ENCODE assay signal across 18 cellular contexts in the genomic region with DNA sequence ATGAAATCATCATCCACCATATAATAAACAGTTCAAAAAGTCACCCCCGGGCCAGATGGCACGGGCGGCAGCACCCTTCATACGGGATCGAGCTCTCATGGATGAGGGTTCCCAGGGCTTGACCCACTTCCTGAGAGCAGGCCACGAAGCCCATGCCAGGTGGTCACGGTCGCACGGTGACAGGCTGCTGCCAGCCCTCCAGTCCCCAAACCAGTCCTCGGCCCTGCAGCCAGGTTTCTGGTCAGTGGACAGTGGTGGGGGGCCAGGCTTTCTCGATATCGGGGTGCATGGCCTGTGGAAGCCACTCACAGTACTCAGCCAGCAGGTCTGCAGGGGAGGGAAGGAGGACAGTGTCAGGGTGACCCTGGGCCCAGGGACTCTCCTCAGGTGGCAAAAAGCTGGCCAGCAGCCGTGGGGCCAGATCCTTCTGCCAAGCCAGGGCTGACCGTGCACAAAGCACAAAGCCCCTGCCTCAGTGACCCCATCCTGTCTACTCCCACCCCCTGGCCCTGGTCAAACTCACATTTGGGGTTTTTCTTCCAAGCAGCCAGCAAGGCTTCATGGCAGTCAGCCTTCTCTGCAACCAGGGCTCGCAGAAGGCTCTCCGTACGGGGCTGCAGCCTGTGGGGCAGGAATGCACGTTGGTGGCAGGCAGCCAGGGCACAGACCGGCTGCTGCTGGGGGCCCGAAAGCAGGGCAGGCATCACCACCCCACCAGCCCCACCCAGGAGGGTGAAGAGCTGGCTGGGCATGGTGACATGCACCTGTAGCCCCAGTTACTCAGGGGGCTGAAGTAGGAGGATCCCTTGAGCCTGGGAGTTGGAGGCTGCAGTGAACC.
"Had no signal": no experiment of that assay in that cellular context is flagged by ENCODE, and none has a peak within 500 bp of the region (broad histone marks: within the 10 kb centered on the region; RNA-seq: fewer than 3 reads in every experiment).

No MANE protein-coding gene starts in this region.

- FAIRE-seq: keratinocyte, TTC549 had no signal

- H3K27ac ChIP-seq: adrenal gland, ascending aorta, brain microvascular endothelial cell, coronary artery, esophagus squamous epithelium, gastrocnemius medialis, skin epidermis, tibial nerve, uterus had no signal

- H3K27me3 ChIP-seq: adrenal gland, ascending aorta, brain microvascular endothelial cell, esophagus squamous epithelium, gastrocnemius medialis, tibial nerve, uterus had no signal

- H3K36me3 ChIP-seq: uterus had no signal

- H3K4me3 ChIP-seq: adrenal gland, ascending aorta, coronary artery, esophagus squamous epithelium, gastrocnemius medialis, skin epidermis, tibial nerve, uterus had no signal

- ATAC-seq: gastrocnemius medialis; naive thymus-derived CD4-positive, alpha-beta T cell; stimulated activated naive CD8-positive, alpha-beta T cell treated with anti-CD3 and anti-CD28 coated beads, Interleukin-15, amount 100 ng/mL, for 72 hours had no signal

- DNase-seq: activated T-cell treated with anti-CD3 and anti-CD28 coated beads, Interleukin-2, amount 50 U/mL, for 1 hour; brain microvascular endothelial cell; central memory CD4-positive, alpha-beta T cell; endodermal cell; esophagus squamous epithelium; gastrocnemius medialis; naive thymus-derived CD4-positive, alpha-beta T cell; stimulated activated CD4-positive, alpha-beta T cell treated with anti-CD3 and anti-CD28 coated beads, Interleukin-1b, Interleukin-23, amount 100 ng/mL, for 48 hours; stimulated activated naive CD8-positive, alpha-beta T cell treated with anti-CD3 and anti-CD28 coated beads, Interleukin-15, amount 100 ng/mL, for 72 hours; T-helper 1 cell; uterus had no signal

- H3K4me1 ChIP-seq: adrenal gland, ascending aorta, esophagus squamous epithelium, gastrocnemius medialis, tibial nerve, uterus had no signal

- H3K9me3 ChIP-seq: adrenal gland, ascending aorta, esophagus squamous epithelium, gastrocnemius medialis, tibial nerve, uterus had no signal
